29 cellular contexts compared by ENCODE assay signal in the genomic region with DNA sequence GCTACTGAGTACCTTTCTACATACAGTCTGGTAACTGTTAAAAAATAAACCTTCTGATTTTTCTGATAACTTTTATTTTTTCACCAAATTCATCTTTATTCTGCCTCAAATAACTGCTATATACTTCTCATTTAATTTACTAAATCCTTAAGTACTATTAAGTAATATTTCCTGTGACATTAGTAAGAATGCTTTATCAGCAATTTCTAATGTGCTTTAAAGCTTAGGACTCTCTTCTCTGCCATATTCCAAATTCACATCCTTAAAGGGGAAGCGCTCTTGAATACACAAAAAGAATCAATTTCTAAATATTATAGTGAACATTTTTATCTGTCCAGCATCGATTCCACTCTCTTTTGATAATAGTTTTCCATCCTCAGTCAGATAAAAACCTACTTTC.
"Had no signal": no experiment of that assay in that cellular context is flagged by ENCODE, and none has a peak within 500 bp of the region (broad histone marks: within the 10 kb centered on the region; RNA-seq: fewer than 3 reads in every experiment).

No MANE protein-coding gene starts in this region.

- H3K27ac ChIP-seq: ascending aorta, cardiac muscle cell, VCaP had no signal

- H3K36me3 ChIP-seq: ascending aorta, cardiac muscle cell had no signal

- H3K4me1 ChIP-seq: ascending aorta had no signal

- DNase-seq: activated B cell treated with CpG ODN at 0.5 μM for 24 hours; activated CD4-positive, alpha-beta memory T cell treated with anti-CD3 and anti-CD28 coated beads for 36 hours; activated CD4-positive, alpha-beta T cell treated with anti-CD3 and anti-CD28 coated beads for 4 hours; activated CD4-positive, alpha-beta T cell treated with anti-CD3 and anti-CD28 coated beads, Interleukin-2, amount 10 ng/mL, durations not matched to agents 24 days and 14 days; activated CD4-positive, alpha-beta T cell treated with anti-CD3 and anti-CD28 coated beads, Interleukin-2, amount 50 U/mL, for 1 hour; activated CD4-positive, alpha-beta T cell treated with anti-CD3 and anti-CD28 coated beads, Interleukin-2, amount 50 U/mL, for 4 hours; activated CD4-positive, CD25-positive, alpha-beta regulatory T cell treated with anti-CD3 and anti-CD28 coated beads, Interleukin-2, amount 50 U/mL, for 72 hours; activated CD8-positive, alpha-beta memory T cell treated with anti-CD3 and anti-CD28 coated beads for 24 hours; activated CD8-positive, alpha-beta memory T cell treated with anti-CD3 and anti-CD28 coated beads, Interleukin-2, amount 10 ng/mL, durations not matched to agents 7 days and 5 days; activated CD8-positive, alpha-beta memory T cell treated with anti-CD3 and anti-CD28 coated beads, Interleukin-2, amount 50 U/mL, for 48 hours; activated CD8-positive, alpha-beta T cell treated with anti-CD3 and anti-CD28 coated beads, Interleukin-2, amount 10 ng/mL, durations not matched to agents 7 days and 5 days; activated effector memory CD4-positive, alpha-beta T cell treated with Interleukin-2 at 50 U/mL for 16 hours; activated gamma-delta T cell; activated naive CD4-positive, alpha-beta T cell treated with anti-CD3 and anti-CD28 coated beads, Interleukin-2, amount 10 ng/mL, durations not matched to agents 7 days and 5 days; activated naive CD4-positive, alpha-beta T cell treated with Interleukin-2 at 50 U/mL for 16 hours; activated naive CD8-positive, alpha-beta T cell treated with anti-CD3 and anti-CD28 coated beads, Interleukin-2, amount 10 ng/mL, durations not matched to agents 7 days and 5 days; activated naive CD8-positive, alpha-beta T cell treated with anti-CD3 and anti-CD28 coated beads, Interleukin-2, amount 50 U/mL, for 24 hours; activated T-cell treated with anti-CD3 and anti-CD28 coated beads, Interleukin-2, amount 50 U/mL, for 24 hours; activated T-cell treated with anti-CD3 and anti-CD28 coated beads, Interleukin-2, amount 50 U/mL, for 48 hours; amygdala; anterior cingulate cortex; cerebellar nuclear complex; T-helper 1 cell; T-helper 2 cell; T-helper 9 cell had no signal

- H3K4me3 ChIP-seq: ascending aorta, cardiac muscle cell had no signal

- H3K27me3 ChIP-seq: ascending aorta, cardiac muscle cell had no signal

- ATAC-seq: activated CD8-positive, alpha-beta memory T cell treated with anti-CD3 and anti-CD28 coated beads, Interleukin-2, amount 10 ng/mL, durations not matched to agents 7 days and 5 days; activated CD8-positive, alpha-beta T cell treated with anti-CD3 and anti-CD28 coated beads, Interleukin-2, amount 10 ng/mL, durations not matched to agents 7 days and 5 days; activated naive CD8-positive, alpha-beta T cell treated with anti-CD3 and anti-CD28 coated beads, Interleukin-2, amount 50 U/mL, for 24 hours had no signal

- FAIRE-seq: TTC549 had no signal

- H3K9me3 ChIP-seq: ascending aorta had no signal
